In genomic region chr18:79001001-79001400, GRCh38 we compare ENCODE assay signal across 25 cellular contexts. TPM values are rescaled to one million over a fixed set of nuclear protein-coding genes. Genes with fewer than 3 reads are reported as not detected.
DNase-seq lines count a peak whose midpoint lies in the region; ATAC-seq and TF ChIP-seq lines count a peak whose summit lies in the region.
"Had no signal": no experiment of that assay in that cellular context is flagged by ENCODE, and none has a peak within 500 bp of the region (broad histone marks: within the 10 kb centered on the region; RNA-seq: fewer than 3 reads in every experiment).

No MANE protein-coding gene starts in this region.

- no peaks in the 10 kb centered on the region for H3K36me3 ChIP-seq in prostate gland
- H3K36me3 ChIP-seq: Peyer's patch, SJCRH30 had no signal

- 56% methylated on average over 13 of the region's 13 CpGs for WGBS in prostate gland

- H3K4me1 ChIP-seq in prostate gland (replicated peaks) = no peaks in the 10 kb centered on the region
- H3K4me1 ChIP-seq: HAP-1, Peyer's patch, SJCRH30 had no signal

- no peak for TF ChIP-seq POLR2A in prostate gland (IDR thresholded peaks at IDR 0.05)

- H3K4me3 ChIP-seq in prostate gland = no peak overlapping the region
- H3K4me3 ChIP-seq: HAP-1, K562, Peyer's patch, SJCRH30 had no signal

- peak; percentile 49 for DNase-seq in NCI-H2107 treated with DMSO at 0.1 percent for 48 hours (lab: John Stamatoyannopoulos, UW; ENCODE audit: unreplicated experiment)
- DNase-seq in NCI-H2107 (lab: John Stamatoyannopoulos, UW) = no peak
- DNase-seq in NCI-H1105 (lab: John Stamatoyannopoulos, UW) = peak; percentile 11
- DNase-seq in ecto neural progenitor cell (ENCODE audit: low spot score) = peak; percentile 32
- DNase-seq in prostate gland (ENCODE audit: low spot score) = no peak
- DNase-seq in KG1 (lab: John Stamatoyannopoulos, UW) = no peak
- DNase-seq in superior temporal gyrus (ENCODE audit: extremely low spot score) = no peak
- DNase-seq: MM.1S; NCI-H1048; NCI-H1694 treated with DMSO at 0.1 percent for 48 hours; NCI-H2171; NCI-H345; NCI-H69; NK-92 treated with Interleukin-12 subunit alpha and Interleukin-12 subunit beta, amount 100 ng/mL, for 24 hours; Peyer's patch; SJCRH30; T-cell had no signal

- H3K27me3 ChIP-seq in prostate gland (replicated peaks; ENCODE audit: insufficient read depth) = no peaks in the 10 kb centered on the region
- H3K27me3 ChIP-seq: Peyer's patch, SJCRH30 had no signal

- intact Hi-C loops in prostate gland (cut with DNase I) = no loop called here

- no peak for TF ChIP-seq CTCF in prostate gland (IDR thresholded peaks at IDR 0.05)

- no peak for ATAC-seq in HG03521 (IDR thresholded peaks at IDR 0.05; ENCODE audit: unreplicated experiment)
- ATAC-seq: HepG2, K562, T-cell had no signal

- H3K9me3 ChIP-seq in prostate gland = no peaks in the 10 kb centered on the region
- H3K9me3 ChIP-seq: HAP-1, Peyer's patch, SJCRH30 had no signal

- H3K27ac ChIP-seq in prostate gland = peak overlapping the region; percentile 1 to 52
- H3K27ac ChIP-seq: HL-60, Peyer's patch, SJCRH30 had no signal

RNA-seq across cellular contexts. Expression of gene SALL3, which starts 21.4 kb away (rescaled TPM):
- 10 to 100 TPM in 1 of 2 donors, 1 to 10 TPM in 1; 3.0 to 40.8 TPM for total RNA-seq in prostate gland
- total RNA-seq: A172, G401, HepG2, HT-29, K562, Peyer's patch, SJCRH30 had no signal

Comparison
In these comparisons a context has a peak if more than half of its experiments do, and no peak if none do; other contexts are left out.
1. DNase-seq: peak in NCI-H2107 treated with DMSO at 0.1 percent for 48 hours (single experiment), NCI-H1105 (single experiment) and ecto neural progenitor cell (single experiment); none in NCI-H2107 (single experiment), prostate gland (single experiment), KG1 (single experiment) and superior temporal gyrus (single experiment).